8 cellular contexts compared by ENCODE assay signal in genomic region chr1:156709743-156710489, GRCh38. TPM values are rescaled to one million over a fixed set of nuclear protein-coding genes. Genes with fewer than 3 reads are reported as not detected.
DNase-seq lines count a peak whose midpoint lies in the region; ATAC-seq lines count a peak whose summit lies in the region.

No MANE protein-coding gene starts in this region.

- H2BK5ac ChIP-seq in mesenchymal stem cell (ENCODE audit: low read depth, low read length, poor library complexity, severe bottlenecking) = no peak overlapping the region

- H3K9me3 ChIP-seq in mesenchymal stem cell (ENCODE audit: control insufficient read depth, low read length) = no peaks in the 10 kb centered on the region

- H3K4me3 Mint-ChIP-seq in central memory CD8-positive, alpha-beta T cell = no peak overlapping the region

- H4K91ac ChIP-seq in mesenchymal stem cell (ENCODE audit: low read length) = peak overlapping the region; percentile 79

- H3K4me2 ChIP-seq in mesenchymal stem cell (ENCODE audit: low read length, poor library complexity, severe bottlenecking) = no peak overlapping the region

- 67% methylated on average over 7 of the region's 11 CpGs for WGBS in mesenchymal stem cell

- peak overlapping the region; percentile 25 to 61 for H2BK12ac ChIP-seq in mesenchymal stem cell (ENCODE audit: low read length in 2 of 2)

- peaks cover 26% of the 10 kb centered on the region for H3K4me1 Mint-ChIP-seq in central memory CD8-positive, alpha-beta T cell

- no peak overlapping the region for H2AFZ ChIP-seq in mesenchymal stem cell (ENCODE audit: low read depth, low read length)

- H3K27me3 Mint-ChIP-seq in central memory CD8-positive, alpha-beta T cell = no peaks in the 10 kb centered on the region

- H2BK15ac ChIP-seq in mesenchymal stem cell (ENCODE audit: low read depth, poor library complexity, severe bottlenecking) = peak overlapping the region; percentile 15

- no peak overlapping the region for H3K23ac ChIP-seq in mesenchymal stem cell (ENCODE audit: low read length in 2 of 2)

- peak overlapping the region; percentile 11 for H2BK120ac ChIP-seq in mesenchymal stem cell (ENCODE audit: low read depth, low read length)

- H3K14ac ChIP-seq in mesenchymal stem cell (ENCODE audit: low read length in 2 of 2) = peak overlapping the region in 1 of 2 experiments; percentile 14

- no peaks in the 10 kb centered on the region for H3K9me3 Mint-ChIP-seq in central memory CD8-positive, alpha-beta T cell

- peak overlapping the region; percentile 3 for H4K8ac ChIP-seq in mesenchymal stem cell (ENCODE audit: low read length)

- H3K36me3 Mint-ChIP-seq in central memory CD8-positive, alpha-beta T cell (ENCODE audit: insufficient read depth) = peaks cover 19% of the 10 kb centered on the region

- H3K27ac Mint-ChIP-seq in central memory CD8-positive, alpha-beta T cell (ENCODE audit: low read depth) = peak overlapping the region; percentile 19

- H3K79me1 ChIP-seq in mesenchymal stem cell (replicated peaks; ENCODE audit: low read length, poor library complexity, severe bottlenecking) = no peaks in the 10 kb centered on the region

- peaks cover 47% of the 10 kb centered on the region for H3K4me1 ChIP-seq in mesenchymal stem cell (ENCODE audit: control insufficient read depth, insufficient read depth, low read depth, low read length)

- H3K9ac ChIP-seq in mesenchymal stem cell (ENCODE audit: low read length) = peak overlapping the region; percentile 89

- H3K18ac ChIP-seq in mesenchymal stem cell (ENCODE audit: low read depth in 1 of 2, low read length in 2 of 2) = peak overlapping the region in 1 of 2 experiments; percentile 26

- no peak for ATAC-seq in central memory CD8-positive, alpha-beta T cell (replicated peaks; ENCODE audit: extremely low read depth, poor library complexity, severe bottlenecking)
- ATAC-seq in HG02981 (IDR thresholded peaks at IDR 0.05; ENCODE audit: unreplicated experiment) = no peak
- ATAC-seq in GM18858 (IDR thresholded peaks at IDR 0.05; ENCODE audit: unreplicated experiment) = no peak

- H3K4me3 ChIP-seq in mesenchymal stem cell (ENCODE audit: insufficient read depth in 1 of 2, low read depth in 1 of 2, low read length in 2 of 2) = peak overlapping the region in 1 of 2 experiments; percentile 27

- no peak overlapping the region for H2AK5ac ChIP-seq in mesenchymal stem cell (ENCODE audit: low read length, severe bottlenecking)

- H3K27me3 ChIP-seq in mesenchymal stem cell (ENCODE audit: control insufficient read depth in 1 of 2, insufficient read depth in 1 of 2, low read length in 2 of 2) = peaks cover 0 to 8% of the 10 kb centered on the region in 2 experiments

- H3K36me3 ChIP-seq in mesenchymal stem cell (ENCODE audit: control insufficient read depth in 1 of 2, insufficient read depth in 2 of 2, low read depth in 1 of 2, low read length in 2 of 2) = peaks cover 0 to 2% of the 10 kb centered on the region in 2 experiments

- H3K27ac ChIP-seq in mesenchymal stem cell (ENCODE audit: low read length, poor library complexity, severe bottlenecking) = no peak overlapping the region

- DNase-seq in AG08395 (ENCODE audit: low spot score) (peak; percentile 91), NCI-H1694 (lab: John Stamatoyannopoulos, UW) (peak; percentile 93), mesenchymal stem cell (no peak), KG1 (lab: John Stamatoyannopoulos, UW) (no peak), inferior parietal cortex (ENCODE audit: extremely low spot score) (no peak)
- no peak for DNase-seq in central memory CD8-positive, alpha-beta T cell (ENCODE audit: low spot score in 2 of 2)

- H3K4ac ChIP-seq in mesenchymal stem cell (ENCODE audit: low read depth in 1 of 2, low read length in 2 of 2) = no peak overlapping the region

RNA-seq across cellular contexts. Expression of gene CRABP2, which starts 4.5 kb away (rescaled TPM):
- 42.6 TPM for polyA plus RNA-seq in mesenchymal stem cell (2013, experiment 1 of 2)
- 41.2 TPM for polyA plus RNA-seq in mesenchymal stem cell (2013, experiment 2 of 2)

RNA-seq across cellular contexts. Expression of gene METTL25B, which starts 18.4 kb away (rescaled TPM):
- 12.1 TPM for polyA plus RNA-seq in mesenchymal stem cell (2013, experiment 1 of 2)
- 11.3 TPM for polyA plus RNA-seq in mesenchymal stem cell (2013, experiment 2 of 2)

RNA-seq across cellular contexts. Expression of gene ISG20L2, which starts 18.6 kb away (rescaled TPM):
- polyA plus RNA-seq in mesenchymal stem cell (2013, experiment 1 of 2) = 26.8 TPM
- polyA plus RNA-seq in mesenchymal stem cell (2013, experiment 2 of 2) = 25.1 TPM

RNA-seq across cellular contexts. Expression of gene MRPL24, which starts 31.0 kb away (rescaled TPM):
- polyA plus RNA-seq in mesenchymal stem cell (2013, experiment 1 of 2) = 65.7 TPM
- 64.7 TPM for polyA plus RNA-seq in mesenchymal stem cell (2013, experiment 2 of 2)

RNA-seq across cellular contexts. Expression of gene NES, which starts 32.7 kb away (rescaled TPM):
- 49.2 TPM for polyA plus RNA-seq in mesenchymal stem cell (2013, experiment 1 of 2)
- 45.3 TPM for polyA plus RNA-seq in mesenchymal stem cell (2013, experiment 2 of 2)

Comparison
In these comparisons a context has a peak if more than half of its experiments do, and no peak if none do; other contexts are left out.
1. DNase-seq: peak in AG08395 (single experiment) and NCI-H1694 (single experiment); none in central memory CD8-positive, alpha-beta T cell (0 of 2), mesenchymal stem cell (single experiment), KG1 (single experiment) and inferior parietal cortex (single experiment).